Comparison of ENCODE assay signal across 8 cellular contexts in genomic region chr14:64703393-64704144, GRCh38. TPM values are rescaled to one million over a fixed set of nuclear protein-coding genes. Genes with fewer than 3 reads are reported as not detected.
A peak's percentile ranks its signal among the peaks of the same experiment; 100 is the strongest.
DNase-seq lines count a peak whose midpoint lies in the region; ATAC-seq and TF ChIP-seq lines count a peak whose summit lies in the region.

No MANE protein-coding gene starts in this region.

- POLR2A ChIA-PET in BJ (lab: Charles Lee), result no interaction called here

- peak overlapping the region; percentile 72 for H3K9ac ChIP-seq in neural cell (ENCODE audit: low read length)

- H3K79me2 ChIP-seq in neural cell (replicated peaks; ENCODE audit: insufficient read depth, low read length), result peaks cover 16% of the 10 kb centered on the region

- H3K27me3 ChIP-seq in BJ (ENCODE audit: control insufficient read depth, insufficient read depth, low read length), result peaks cover 9% of the 10 kb centered on the region
- no peaks in the 10 kb centered on the region for H3K27me3 ChIP-seq in MG63
- peaks cover 20% of the 10 kb centered on the region for H3K27me3 ChIP-seq in ectodermal cell (ENCODE audit: control insufficient read depth, insufficient read depth, low read length, poor library complexity, severe bottlenecking)
- peaks cover 18% of the 10 kb centered on the region for H3K27me3 ChIP-seq in neural cell (ENCODE audit: insufficient read depth, low read depth, low read length)

- no peak for TF ChIP-seq EP300 in neural cell (conservative IDR thresholded peaks at IDR 0.05; ENCODE audit: poor library complexity, severe bottlenecking)

- ATAC-seq in sciatic nerve, result no peak
- no peak for ATAC-seq in HG03025 (IDR thresholded peaks at IDR 0.05; ENCODE audit: low FRiP score, unreplicated experiment)

- 1% methylated on average over 26 of the region's 26 CpGs for WGBS in ectodermal cell, 2 experiments

- DNase-seq in BJ (ENCODE audit: low read depth) (no peak), MG63 (no peak), sciatic nerve (ENCODE audit: low spot score) (no peak)
- no peak for DNase-seq in activated CD8-positive, alpha-beta memory T cell treated with anti-CD3 and anti-CD28 coated beads, Interleukin-2, amount 50 U/mL, for 4 hours
- no peak for DNase-seq in stimulated activated CD4-positive, alpha-beta T cell treated with anti-CD3 and anti-CD28 coated beads, Interleukin-4, amount 100 ng/mL, for 1 hour

- H3K27ac ChIP-seq in ectodermal cell (ENCODE audit: insufficient read depth, low read depth, low read length, poor library complexity, severe bottlenecking) (peak overlapping the region; percentile 67), neural cell (ENCODE audit: low read length) (no peak overlapping the region)

- H3F3A ChIP-seq in neural cell (ENCODE audit: insufficient read depth, low read length, poor library complexity, severe bottlenecking), result no peaks in the 10 kb centered on the region

- H3K9me3 ChIP-seq in MG63 (no peaks in the 10 kb centered on the region), ectodermal cell (ENCODE audit: control insufficient read depth, low read length) (no peaks in the 10 kb centered on the region), neural cell (ENCODE audit: low read length) (no peaks in the 10 kb centered on the region)

- H3K4me1 ChIP-seq in ectodermal cell (ENCODE audit: control insufficient read depth, insufficient read depth, low read length), result peaks cover 50% of the 10 kb centered on the region

- no peaks in the 10 kb centered on the region for H3K9me2 ChIP-seq in neural cell (ENCODE audit: insufficient read depth, low read length)

- no peak for TF ChIP-seq RAD21 in neural cell (conservative IDR thresholded peaks at IDR 0.05)

- no peaks in the 10 kb centered on the region for H4K20me1 ChIP-seq in neural cell (ENCODE audit: insufficient read depth)

- CTCF ChIA-PET in BJ (lab: Yijun Ruan, JAX), result interaction anchor here (0.8 to 2.9 kb wide), 5 partner anchors 15 to 120 kb away, joined by 3 to 9 read pairs (median 4); no protein-coding TSS in a partner anchor

- TF ChIP-seq CTCF in BJ (IDR thresholded peaks at IDR 0.05; ENCODE audit: insufficient read depth, low read depth, low read length) (no peak), neural cell (IDR thresholded peaks at IDR 0.05; ENCODE audit: poor library complexity, severe bottlenecking) (no peak)

- H3K4me3 ChIP-seq in BJ (ENCODE audit: low read depth, low read length), result peak overlapping the region; percentile 86
- H3K4me3 ChIP-seq in MG63, result peak overlapping the region; percentile 81
- peak overlapping the region; percentile 97 for H3K4me3 ChIP-seq in ectodermal cell (ENCODE audit: insufficient read depth, low read depth, low read length)
- H3K4me3 ChIP-seq in neural cell (ENCODE audit: low read length), result peak overlapping the region; percentile 86

- H2AFZ ChIP-seq in neural cell (ENCODE audit: low read depth, low read length), result peak overlapping the region; percentile 43

- peak overlapping the region; percentile 68 for H3K4me2 ChIP-seq in neural cell (ENCODE audit: low read length)

- intact Hi-C loops in sciatic nerve (cut with DNase I), result loop anchor here (2.0 kb wide), 1 partner anchor 21 kb away; no protein-coding TSS in a partner anchor

- H3K36me3 ChIP-seq in BJ (ENCODE audit: control insufficient read depth, insufficient read depth, low read length) (no peaks in the 10 kb centered on the region), MG63 (no peaks in the 10 kb centered on the region; the same call in 1 of the 2 replicates), ectodermal cell (ENCODE audit: control insufficient read depth, insufficient read depth, low read length) (no peaks in the 10 kb centered on the region), neural cell (ENCODE audit: insufficient read depth, low read length) (no peaks in the 10 kb centered on the region)

TF ChIP-seq in neural cell, 6 proteins besides CTCF, POLR2A, EP300 and RAD21:
- TF ChIP-seq REST (IDR thresholded peaks at IDR 0.05; ENCODE audit: borderline replicate concordance) (peak; percentile 39), MXI1 (conservative IDR thresholded peaks at IDR 0.05; ENCODE audit: poor library complexity, severe bottlenecking) (no peak)

RNA-seq across cellular contexts. Expression of gene PLEKHG3, which starts 0.7 kb away (rescaled TPM):
- polyA plus RNA-seq in BJ (2011; rRNA removed) (7.1 and 12.4 TPM in 2 replicates), neural cell (15.8 and 27.3 TPM in 2 replicates)
- 10.7 and 17.3 TPM in 2 replicates for polyA minus RNA-seq in BJ (2011; rRNA and poly(A)+ RNA removed)
- total RNA-seq in MG63 (2014; rRNA removed; shearing (Covaris generic); ENCODE audit: low replicate concordance), result 20.2 and 24.1 TPM in 2 replicates
- polyA plus RNA-seq in ectodermal cell (2013, experiment 1 of 4), result 81.4 TPM
- 114 TPM for polyA plus RNA-seq in ectodermal cell (2013, experiment 2 of 4)
- 64.1 TPM for polyA plus RNA-seq in ectodermal cell (2013, experiment 3 of 4)
- polyA plus RNA-seq in ectodermal cell (2013, experiment 4 of 4), result 62.5 TPM
- polyA minus RNA-seq in neural cell, result 25.6 and 27.3 TPM in 2 replicates
- 101 TPM for total RNA-seq in sciatic nerve
